Comparison of ENCODE assay signal across 4 cellular contexts in genomic region chr22:32360096-32360495, GRCh38. TPM values are rescaled to one million over a fixed set of nuclear protein-coding genes. Genes with fewer than 3 reads are reported as not detected.
"Had no signal": no experiment of that assay in that cellular context is flagged by ENCODE, and none has a peak within 500 bp of the region (broad histone marks: within the 10 kb centered on the region; RNA-seq: fewer than 3 reads in every experiment).

No MANE protein-coding gene starts in this region.

RNA-seq across cellular contexts. Expression of gene RFPL3, which starts 2.4 kb away (rescaled TPM):
- total RNA-seq: LHCN-M2, M059J, MCF 10A, NCI-H460 had no signal
